Comparison of ENCODE assay signal across 15 cellular contexts in the genomic region with DNA sequence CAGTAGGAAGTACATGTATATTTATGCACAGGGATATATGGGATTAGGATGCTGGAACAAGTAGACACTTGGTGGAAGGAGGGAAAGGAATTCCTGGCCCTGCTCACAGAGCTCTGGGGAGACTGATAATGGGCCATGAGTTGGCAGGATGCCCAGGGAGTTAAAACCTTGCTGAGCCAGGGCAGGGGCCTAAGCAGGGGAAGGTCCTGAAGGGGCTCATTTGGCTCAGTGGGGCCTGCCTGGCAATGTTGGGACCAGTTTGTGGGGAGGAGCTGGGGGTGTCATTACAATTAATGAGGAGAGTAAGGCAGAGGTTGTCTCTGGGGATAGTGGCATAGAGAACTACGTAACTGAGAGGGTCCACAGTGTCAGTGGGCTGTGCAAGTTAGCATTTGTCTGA.
DNase-seq lines count a peak whose midpoint lies in the region; ATAC-seq and TF ChIP-seq lines count a peak whose summit lies in the region.
"Had no signal": no experiment of that assay in that cellular context is flagged by ENCODE, and none has a peak within 500 bp of the region (broad histone marks: within the 10 kb centered on the region; RNA-seq: fewer than 3 reads in every experiment).

No MANE protein-coding gene starts in this region.

- intact Hi-C loops in left cardiac atrium (cut with DNase I) = no loop called here

- no peak overlapping the region for H3K4me3 ChIP-seq in BE2C (ENCODE audit: low read depth, low read length)

- DNase-seq in BE2C = peak; percentile 58
- peak; percentile 43 for DNase-seq in NCI-H1048 (lab: John Stamatoyannopoulos, UW)
- DNase-seq in T-helper 17 cell = no peak
- DNase-seq in left cardiac atrium = peak; percentile 44
- no peak for DNase-seq in NCI-H2107 treated with DMSO at 0.1 percent for 48 hours (lab: John Stamatoyannopoulos, UW; ENCODE audit: unreplicated experiment)
- DNase-seq in KG1 (lab: John Stamatoyannopoulos, UW) = no peak
- DNase-seq: activated CD4-positive, alpha-beta T cell treated with anti-CD3 and anti-CD28 coated beads, Interleukin-2, amount 50 U/mL, for 4 hours; activated naive CD8-positive, alpha-beta T cell treated with anti-CD3 and anti-CD28 coated beads, Interleukin-2, amount 50 U/mL, for 24 hours; activated T-cell treated with anti-CD3 and anti-CD28 coated beads, Interleukin-2, amount 50 U/mL, for 24 hours; Calu3; immature natural killer cell; NCI-H1694 treated with DMSO at 0.1 percent for 48 hours had no signal

- H3K27me3 ChIP-seq in BE2C = peaks cover 7% of the 10 kb centered on the region

- H3K4me3 Mint-ChIP-seq in T-helper 17 cell = no peak overlapping the region
- H3K4me3 Mint-ChIP-seq: activated naive CD8-positive, alpha-beta T cell treated with anti-CD3 and anti-CD28 coated beads, Interleukin-2, amount 50 U/mL, for 24 hours; activated T-cell treated with anti-CD3 and anti-CD28 coated beads, Interleukin-2, amount 50 U/mL, for 24 hours; immature natural killer cell; memory B cell had no signal

- no peaks in the 10 kb centered on the region for H3K36me3 Mint-ChIP-seq in T-helper 17 cell (ENCODE audit: low read depth)
- H3K36me3 Mint-ChIP-seq: immature natural killer cell, memory B cell had no signal

- TF ChIP-seq CTCF in BE2C (IDR thresholded peaks at IDR 0.05; ENCODE audit: low read depth, low read length) = no peak

- H3K27me3 Mint-ChIP-seq in T-helper 17 cell = peaks cover 20% of the 10 kb centered on the region

- H3K27ac Mint-ChIP-seq in T-helper 17 cell = peak overlapping the region; percentile 29
- H3K27ac Mint-ChIP-seq: activated naive CD8-positive, alpha-beta T cell treated with anti-CD3 and anti-CD28 coated beads, Interleukin-2, amount 50 U/mL, for 24 hours; activated T-cell treated with anti-CD3 and anti-CD28 coated beads, Interleukin-2, amount 50 U/mL, for 24 hours; immature natural killer cell; memory B cell had no signal

- H3K4me1 Mint-ChIP-seq in T-helper 17 cell = peaks cover 7% of the 10 kb centered on the region
- H3K4me1 Mint-ChIP-seq: activated naive CD8-positive, alpha-beta T cell treated with anti-CD3 and anti-CD28 coated beads, Interleukin-2, amount 50 U/mL, for 24 hours; immature natural killer cell; memory B cell had no signal

- H3K4me1 ChIP-seq in BE2C = no peaks in the 10 kb centered on the region

- ATAC-seq in T-helper 17 cell (no peak), left cardiac atrium (peak; percentile 42 to 50), HG03571 (IDR thresholded peaks at IDR 0.05; ENCODE audit: unreplicated experiment) (no peak), HG03108 (IDR thresholded peaks at IDR 0.05; ENCODE audit: unreplicated experiment) (no peak)
- ATAC-seq: activated naive CD8-positive, alpha-beta T cell treated with anti-CD3 and anti-CD28 coated beads, Interleukin-2, amount 50 U/mL, for 24 hours had no signal

- no peaks in the 10 kb centered on the region for H3K36me3 ChIP-seq in BE2C

- H3K9me3 ChIP-seq in BE2C (no peaks in the 10 kb centered on the region), T-helper 17 cell (ENCODE audit: control insufficient read depth, low read length, poor library complexity, severe bottlenecking) (no peaks in the 10 kb centered on the region)

Comparison
In these comparisons a context has a peak if more than half of its experiments do, and no peak if none do; other contexts are left out.
1. DNase-seq: peak in BE2C (single experiment), NCI-H1048 (single experiment) and left cardiac atrium (single experiment); none in T-helper 17 cell (0 of 3), NCI-H2107 treated with DMSO at 0.1 percent for 48 hours (single experiment) and KG1 (single experiment).
2. ATAC-seq: peak in left cardiac atrium (2 of 2); none in T-helper 17 cell (single experiment), HG03571 (single experiment) and HG03108 (single experiment).